16 cellular contexts compared by ENCODE assay signal in the genomic region with DNA sequence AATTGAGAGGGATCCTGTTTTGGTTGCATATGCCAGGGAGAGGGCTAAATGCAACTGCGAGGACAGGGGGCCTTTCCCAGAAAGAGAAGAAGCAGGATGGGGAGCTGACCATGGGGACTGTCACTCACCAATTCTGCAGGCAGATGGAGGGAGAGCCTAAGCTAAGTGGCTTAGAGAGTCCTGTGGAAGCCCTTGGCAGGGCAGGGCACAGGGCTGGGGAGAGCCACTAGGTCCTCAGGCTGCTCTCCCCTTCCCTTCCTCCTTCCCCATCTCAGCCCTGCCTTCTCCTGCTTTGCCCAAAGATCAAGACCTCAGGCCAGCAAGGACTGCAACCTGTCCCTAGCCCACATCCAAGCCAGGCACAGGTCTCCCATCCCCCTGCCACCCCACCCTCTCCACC. TPM values are rescaled to one million over a fixed set of nuclear protein-coding genes. Genes with fewer than 3 reads are reported as not detected.
DNase-seq lines count a peak whose midpoint lies in the region; ATAC-seq, FAIRE-seq and TF ChIP-seq lines count a peak whose summit lies in the region.
"Had no signal": no experiment of that assay in that cellular context is flagged by ENCODE, and none has a peak within 500 bp of the region (broad histone marks: within the 10 kb centered on the region; RNA-seq: fewer than 3 reads in every experiment).

No MANE protein-coding gene starts in this region.

- no peaks in the 10 kb centered on the region for H4K20me1 ChIP-seq in BLaER1
- H4K20me1 ChIP-seq in IMR-90 (ENCODE audit: insufficient read depth, low read length): no peaks in the 10 kb centered on the region
- H4K20me1 ChIP-seq in H1 (replicated peaks in 1 of 2; ENCODE audit: control insufficient read depth in 1 of 2, insufficient read depth in 2 of 2, low read length in 2 of 2): no peaks in the 10 kb centered on the region

- WGBS in IMR-90 (ENCODE audit: extremely low coverage in 2 of 2, insufficient read length in 1 of 2), 2 experiments: no CpG with 5 or more reads among the region's 1 CpG
- 75% methylated on average over 1 of the region's 1 CpG; no CpG with 5 or more reads in 1 of the 2 experiments for WGBS in H1 (ENCODE audit: extremely low coverage in 1 of 2, insufficient coverage in 1 of 2, insufficient read length in 1 of 2, insufficient replicate concordance in 2 of 2, low coverage in 1 of 2, low lambda C conversion rate in 2 of 2, missing lambda C conversion rate in 1 of 2), 2 experiments

- no peak overlapping the region for H4K5ac ChIP-seq in IMR-90 (ENCODE audit: low read depth, low read length)
- H4K5ac ChIP-seq in H1 (ENCODE audit: insufficient read length, low read depth, low read length): no peak overlapping the region

- H2AFZ ChIP-seq in IMR-90 (replicated peaks; ENCODE audit: low read length, poor library complexity): no peak overlapping the region
- no peak overlapping the region for H2AFZ ChIP-seq in H1 (ENCODE audit: low read length)

- no peak overlapping the region for H2BK5ac ChIP-seq in IMR-90 (ENCODE audit: low read depth, low read length, poor library complexity, severe bottlenecking)
- H2BK5ac ChIP-seq in H1 (ENCODE audit: low read depth, low read length): no peak overlapping the region

- no peaks in the 10 kb centered on the region for H3K79me2 ChIP-seq in H1 (ENCODE audit: control insufficient read depth in 1 of 2, insufficient read depth in 2 of 2, low read length in 2 of 2)

- H3K4ac ChIP-seq in IMR-90 (ENCODE audit: low read depth, low read length) (no peak overlapping the region), H1 (replicated peaks; ENCODE audit: insufficient read length, low read depth, low read length) (no peak overlapping the region)

- no peak for TF ChIP-seq CTCF in IMR-90 (conservative IDR thresholded peaks at IDR 0.05; ENCODE audit: low read depth, low read length)
- no peak for TF ChIP-seq CTCF in H1 (IDR thresholded peaks at IDR 0.05; ENCODE audit: control extremely low read depth in 1 of 3, insufficient read depth in 1 of 3, low read depth in 1 of 3, low read length in 3 of 3)
- no peak for TF ChIP-seq CTCF in vagina (IDR thresholded peaks at IDR 0.05)

- H3K27ac ChIP-seq in BLaER1: peak overlapping the region; percentile 56
- no peak overlapping the region for H3K27ac ChIP-seq in IMR-90 (ENCODE audit: insufficient read depth, low read length)
- no peak overlapping the region for H3K27ac ChIP-seq in H1 (ENCODE audit: low read depth, low read length)
- peak overlapping the region; percentile 69 for H3K27ac ChIP-seq in muscle layer of duodenum (ENCODE audit: low read length)
- H3K27ac ChIP-seq in vagina: no peak overlapping the region

- H3K9ac ChIP-seq in BLaER1: no peak overlapping the region
- H3K9ac ChIP-seq in IMR-90 (ENCODE audit: low read depth, low read length): no peak overlapping the region
- H3K9ac ChIP-seq in H1 (replicated peaks in 1 of 4; ENCODE audit: extremely low read depth in 1 of 4, low read depth in 3 of 4, low read length in 3 of 4): no peak overlapping the region

- intact Hi-C loops in IMR-90 (cut with micrococcal nuclease): no loop called here
- intact Hi-C loops in vagina (cut with DNase I): no loop called here

- no peaks in the 10 kb centered on the region for H3K36me3 ChIP-seq in BLaER1
- H3K36me3 ChIP-seq in IMR-90 (ENCODE audit: control insufficient read depth, insufficient read depth, low read length): no peaks in the 10 kb centered on the region; the same call in 1 of the 2 replicates
- no peaks in the 10 kb centered on the region for H3K36me3 ChIP-seq in H1 (ENCODE audit: control insufficient read depth in 2 of 4, insufficient read depth in 4 of 4, low read length in 3 of 4)
- H3K36me3 ChIP-seq in muscle layer of duodenum (ENCODE audit: control insufficient read depth in 1 of 2, insufficient read depth in 2 of 2, low read length in 2 of 2): no peaks in the 10 kb centered on the region
- no peaks in the 10 kb centered on the region for H3K36me3 ChIP-seq in vagina
- H3K36me3 ChIP-seq: pancreas had no signal

- TF ChIP-seq EP300 in H1 (IDR thresholded peaks at IDR 0.05; ENCODE audit: borderline replicate concordance in 1 of 2, low read depth in 2 of 2, low read length in 2 of 2): no peak

- H2AK5ac ChIP-seq in IMR-90 (ENCODE audit: low read depth, low read length): no peak overlapping the region
- H2AK5ac ChIP-seq in H1 (ENCODE audit: low read depth, low read length): peak overlapping the region; percentile 90

- H3K14ac ChIP-seq in IMR-90 (replicated peaks; ENCODE audit: low read depth, low read length): no peak overlapping the region
- H3K14ac ChIP-seq in H1 (ENCODE audit: insufficient read length): no peak overlapping the region

- POLR2A ChIA-PET in IMR-90 (lab: Charles Lee; ENCODE audit: unreplicated experiment) (no interaction called here), H1 (lab: Charles Lee; ENCODE audit: partially characterized antibody) (interaction anchor here (0.7 to 2.5 kb wide), 3 partner anchors 9 to 64 kb away, joined by 3 to 13 read pairs (median 3); no protein-coding TSS in a partner anchor)

- H2BK12ac ChIP-seq in H1 (ENCODE audit: low read depth, low read length): peak overlapping the region; percentile 87

- H3K23ac ChIP-seq in IMR-90 (ENCODE audit: low read depth, low read length) (no peak overlapping the region), H1 (ENCODE audit: insufficient read length) (no peak overlapping the region)

- no peak overlapping the region for H3K4me3 ChIP-seq in BLaER1
- H3K4me3 ChIP-seq in IMR-90 (ENCODE audit: insufficient read depth, low read depth, low read length): no peak overlapping the region
- no peak overlapping the region for H3K4me3 ChIP-seq in H1 (ENCODE audit: extremely low read depth in 1 of 4, insufficient read depth in 2 of 4, low read depth in 3 of 4, low read length in 4 of 4)
- H3K4me3 ChIP-seq in muscle layer of duodenum (ENCODE audit: low read depth in 1 of 2, low read length in 2 of 2): no peak overlapping the region
- no peak overlapping the region for H3K4me3 ChIP-seq in vagina
- H3K4me3 ChIP-seq: pancreas had no signal

- H3K23me2 ChIP-seq in H1 (ENCODE audit: low read depth, low read length): no peaks in the 10 kb centered on the region

- no TSS peak for BruUV-seq in IMR-90 (replicated peaks; lab: Mats Ljungman, UMichigan)

- in situ Hi-C loops in IMR-90 (cut with MboI; ENCODE audit: low sequenced_read_pairs): no loop called here

- CTCF ChIA-PET in IMR-90 (lab: Yijun Ruan, JAX): no interaction called here
- CTCF ChIA-PET in H1 (lab: Charles Lee; ENCODE audit: partially characterized antibody): interaction anchor here (1.2 to 4.0 kb wide), 7 partner anchors 7 to 40 kb away, joined by 3 to 24 read pairs (median 8); a partner anchor contains a TSS

- H2BK15ac ChIP-seq in IMR-90 (ENCODE audit: low read depth, low read length) (no peak overlapping the region), H1 (ENCODE audit: low read length) (0 out of 2 replicates have a peak overlapping the region, but pooled peaks have one; percentile 5)

- H3K27me3 ChIP-seq in BLaER1 (no peaks in the 10 kb centered on the region), IMR-90 (ENCODE audit: control insufficient read depth, insufficient read depth, low read length) (no peaks in the 10 kb centered on the region), H1 (replicated peaks in 1 of 4; ENCODE audit: control insufficient read depth in 3 of 4, extremely low read depth in 1 of 4, insufficient read depth in 3 of 4, low read length in 3 of 4) (no peaks in the 10 kb centered on the region), muscle layer of duodenum (ENCODE audit: low read depth, low read length) (no peaks in the 10 kb centered on the region), vagina (no peaks in the 10 kb centered on the region)
- H3K27me3 ChIP-seq: pancreas had no signal

- TF ChIP-seq POLR2A in IMR-90 (IDR thresholded peaks at IDR 0.05; ENCODE audit: low read depth, low read length) (no peak), H1 (IDR thresholded peaks at IDR 0.05; ENCODE audit: control extremely low read depth in 1 of 2, low read depth in 2 of 2, low read length in 2 of 2) (no peak), vagina (IDR thresholded peaks at IDR 0.05) (no peak)

- no peak for FAIRE-seq in H1 (lab: Jason Lieb, UNC)
- FAIRE-seq: pancreas had no signal

- peaks cover 69% of the 10 kb centered on the region for H3K4me1 ChIP-seq in BLaER1
- peaks cover 7% of the 10 kb centered on the region for H3K4me1 ChIP-seq in IMR-90 (ENCODE audit: control insufficient read depth, insufficient read depth, low read length)
- H3K4me1 ChIP-seq in H1 (replicated peaks in 1 of 4; ENCODE audit: control insufficient read depth in 3 of 4, insufficient read depth in 4 of 4, low read length in 3 of 4): peaks cover 0 to 9% (median 3%) of the 10 kb centered on the region in 4 experiments; a peak in 6 of 7 replicates
- peaks cover 0 to 4% of the 10 kb centered on the region in 2 donors for H3K4me1 ChIP-seq in muscle layer of duodenum (ENCODE audit: control insufficient read depth in 1 of 2, insufficient read depth in 2 of 2, low read length in 2 of 2)
- no peaks in the 10 kb centered on the region for H3K4me1 ChIP-seq in vagina
- H3K4me1 ChIP-seq: pancreas had no signal

- H3K9me1 ChIP-seq in IMR-90 (ENCODE audit: insufficient read depth, low read length): peaks cover 10% of the 10 kb centered on the region

- H2AK9ac ChIP-seq in IMR-90 (replicated peaks; ENCODE audit: low read depth, low read length, poor library complexity): peak overlapping the region; percentile 72

- H3K18ac ChIP-seq in IMR-90 (ENCODE audit: low read depth, low read length) (no peak overlapping the region), H1 (ENCODE audit: extremely low read depth, low read length) (no peak overlapping the region)

- DNase-seq in IMR-90: no peak
- no peak for DNase-seq in H1 (ENCODE audit: low read depth in 1 of 2, low spot score in 2 of 2)
- DNase-seq in NCI-H1694 treated with DMSO at 0.1 percent for 48 hours (lab: John Stamatoyannopoulos, UW): no peak
- no peak for DNase-seq in vagina (ENCODE audit: extremely low spot score in 2 of 2)
- DNase-seq in COLO829 (ENCODE audit: low spot score): no peak
- DNase-seq: activated CD8-positive, alpha-beta T cell treated with anti-CD3 and anti-CD28 coated beads, Interleukin-2, amount 10 ng/mL, durations not matched to agents 7 days and 5 days; activated naive CD4-positive, alpha-beta T cell; NCI-H1436; NCI-H510A; SHP77; stimulated activated CD4-positive, alpha-beta T cell treated with anti-CD3 and anti-CD28 coated beads, Interleukin-2, amount 100 ng/mL, for 24 hours had no signal

- ATAC-seq in IMR-90 (ENCODE audit: low read depth): no peak
- no peak for ATAC-seq in HG02884 (IDR thresholded peaks at IDR 0.05; ENCODE audit: unreplicated experiment)
- ATAC-seq: activated CD8-positive, alpha-beta T cell treated with anti-CD3 and anti-CD28 coated beads, Interleukin-2, amount 10 ng/mL, durations not matched to agents 7 days and 5 days had no signal

- no peaks in the 10 kb centered on the region for H3K79me1 ChIP-seq in IMR-90 (ENCODE audit: low read depth in 1 of 2, low read length in 2 of 2)
- no peaks in the 10 kb centered on the region for H3K79me1 ChIP-seq in H1 (ENCODE audit: low read depth, low read length)

- H3K56ac ChIP-seq in IMR-90 (ENCODE audit: extremely low read depth, insufficient read depth, low read length) (no peak overlapping the region), H1 (replicated peaks; ENCODE audit: insufficient read length, low read depth, low read length) (no peak overlapping the region)

- TF ChIP-seq RAD21 in IMR-90 (IDR thresholded peaks at IDR 0.05; ENCODE audit: low read length) (no peak), H1 (IDR thresholded peaks at IDR 0.05 in 1 of 2, conservative IDR thresholded peaks at IDR 0.05 in 1 of 2; ENCODE audit: low read depth in 2 of 2, low read length in 2 of 2) (peak in 1 of 2 experiments; percentile 15; a peak in 1 of 4 replicates)

- H3K9me3 ChIP-seq in BLaER1 (no peaks in the 10 kb centered on the region), IMR-90 (ENCODE audit: control insufficient read depth, insufficient read depth, low read length) (no peaks in the 10 kb centered on the region), H1 (ENCODE audit: insufficient read depth in 2 of 2, low read depth in 1 of 2, low read length in 1 of 2) (no peaks in the 10 kb centered on the region), muscle layer of duodenum (ENCODE audit: control insufficient read depth in 1 of 2, low read length in 2 of 2) (no peaks in the 10 kb centered on the region), vagina (no peaks in the 10 kb centered on the region)
- H3K9me3 ChIP-seq: pancreas had no signal

- H4K8ac ChIP-seq in IMR-90 (ENCODE audit: low read depth in 2 of 2, low read length in 2 of 2): peak overlapping the region; percentile 55 to 92; a peak in 3 of 4 replicates
- peak overlapping the region; percentile 36 for H4K8ac ChIP-seq in H1 (ENCODE audit: extremely low read depth, insufficient read depth, low read length)

- no peak overlapping the region for H4K91ac ChIP-seq in IMR-90 (ENCODE audit: insufficient read depth, low read depth, low read length)
- H4K91ac ChIP-seq in H1 (replicated peaks; ENCODE audit: insufficient read length, low read length): no peak overlapping the region

- dilution Hi-C loops in IMR-90 (cut with HindIII; ENCODE audit: low sequenced_read_pairs, unreplicated experiment): no loop called here

- peak overlapping the region; percentile 70 for H3K4me2 ChIP-seq in BLaER1
- H3K4me2 ChIP-seq in IMR-90 (ENCODE audit: low read depth, low read length): no peak overlapping the region
- no peak overlapping the region for H3K4me2 ChIP-seq in H1 (ENCODE audit: insufficient read depth in 1 of 2, low read depth in 2 of 2, low read length in 2 of 2)

- H2BK20ac ChIP-seq in IMR-90 (ENCODE audit: low read depth, low read length): no peak overlapping the region
- no peak overlapping the region for H2BK20ac ChIP-seq in H1 (ENCODE audit: low read length)

- H2BK120ac ChIP-seq in IMR-90 (ENCODE audit: low read depth, low read length) (no peak overlapping the region), H1 (replicated peaks; ENCODE audit: low read depth, low read length) (no peak overlapping the region)

RNA-seq across cellular contexts. Expression of a gene that starts 24.4 kb away (rescaled TPM):
- total RNA-seq in IMR-90 (2012; rRNA removed) (not detected in 2 replicates), vagina (not detected)
- polyA plus RNA-seq in IMR-90 (2012; rRNA removed) (not detected in 2 replicates), H1 (2011; rRNA removed) (not detected in 2 replicates)
- not detected in 2 replicates for polyA plus RNA-seq in IMR-90 (2012; cell fraction: cytosol; rRNA removed)
- not detected in 2 replicates for polyA plus RNA-seq in IMR-90 (2012; cell fraction: nucleus; rRNA removed; ENCODE audit: low replicate concordance)
- not detected in 2 replicates for total RNA-seq in H1 (2021; fragmentation: NEBNext Ultra II Directional; extraction: Animal tissue kit (Norgen Biotek cat#: 25700))
- polyA plus RNA-seq in H1 (2011; cell fraction: cytosol; rRNA removed): 0.27 TPM
- polyA plus RNA-seq in H1 (2011; cell fraction: nucleus; rRNA removed): 0.87 TPM
- polyA plus RNA-seq in H1 (2012, experiment 1 of 2): 0.16 to 0.34 TPM in 2 of 4 replicates, not detected in the others
- not detected for polyA plus RNA-seq in H1 (2012, experiment 2 of 2)
- not detected for polyA plus RNA-seq in H1 (2013, experiment 1 of 2)
- polyA plus RNA-seq in H1 (2013, experiment 2 of 2): 0.07 TPM
- polyA minus RNA-seq in H1 (2011; rRNA and poly(A)+ RNA removed): 0.60 TPM in 1 of 2 replicates, not detected in the other
- polyA minus RNA-seq in H1 (2011; cell fraction: cytosol; rRNA and poly(A)+ RNA removed): not detected
- not detected for polyA minus RNA-seq in H1 (2011; cell fraction: nucleus; rRNA and poly(A)+ RNA removed)
- total RNA-seq: activated CD8-positive, alpha-beta T cell treated with anti-CD3 and anti-CD28 coated beads, Interleukin-2, amount 10 ng/mL, durations not matched to agents 7 days and 5 days; epithelial cell of proximal tubule had no signal

RNA-seq across cellular contexts. Expression of a gene that starts 40.0 kb away (rescaled TPM):
- total RNA-seq in IMR-90 (2012; rRNA removed) (78.6 and 102 TPM in 2 replicates), vagina (232 TPM)
- polyA plus RNA-seq in IMR-90 (2012; rRNA removed) (81.2 and 84.6 TPM in 2 replicates), H1 (2011; rRNA removed) (36.8 and 43.6 TPM in 2 replicates)
- 29.3 and 57.5 TPM in 2 replicates for polyA plus RNA-seq in IMR-90 (2012; cell fraction: cytosol; rRNA removed)
- 45.5 and 46.8 TPM in 2 replicates for polyA plus RNA-seq in IMR-90 (2012; cell fraction: nucleus; rRNA removed; ENCODE audit: low replicate concordance)
- total RNA-seq in H1 (2021; fragmentation: NEBNext Ultra II Directional; extraction: Animal tissue kit (Norgen Biotek cat#: 25700)): 22.1 and 24.5 TPM in 2 replicates
- polyA plus RNA-seq in H1 (2011; cell fraction: cytosol; rRNA removed): 23.4 TPM
- 42.4 TPM for polyA plus RNA-seq in H1 (2011; cell fraction: nucleus; rRNA removed)
- polyA plus RNA-seq in H1 (2012, experiment 1 of 2): 24.9 to 38.2 TPM (median 34.3 TPM) in 4 replicates
- 42.7 TPM for polyA plus RNA-seq in H1 (2012, experiment 2 of 2)
- polyA plus RNA-seq in H1 (2013, experiment 1 of 2): 36.6 TPM
- polyA plus RNA-seq in H1 (2013, experiment 2 of 2): 40.2 TPM
- polyA minus RNA-seq in H1 (2011; rRNA and poly(A)+ RNA removed): 37.0 and 45.4 TPM in 2 replicates
- 12.4 TPM for polyA minus RNA-seq in H1 (2011; cell fraction: cytosol; rRNA and poly(A)+ RNA removed)
- polyA minus RNA-seq in H1 (2011; cell fraction: nucleus; rRNA and poly(A)+ RNA removed): 11.7 TPM

RNA-seq across cellular contexts. Expression of a gene that starts 49.8 kb away (rescaled TPM):
- under 0.01 TPM in 2 replicates for total RNA-seq in IMR-90 (2012; rRNA removed)
- 0.03 and 0.07 TPM in 2 replicates for polyA plus RNA-seq in IMR-90 (2012; rRNA removed)
- polyA plus RNA-seq in IMR-90 (2012; cell fraction: cytosol; rRNA removed): 0.02 and 0.03 TPM in 2 replicates
- polyA plus RNA-seq in IMR-90 (2012; cell fraction: nucleus; rRNA removed; ENCODE audit: low replicate concordance): 0.06 and 0.07 TPM in 2 replicates
- 0.21 and 0.43 TPM in 2 replicates for total RNA-seq in H1 (2021; fragmentation: NEBNext Ultra II Directional; extraction: Animal tissue kit (Norgen Biotek cat#: 25700))
- polyA plus RNA-seq in H1 (2011; rRNA removed): 0.13 and 0.20 TPM in 2 replicates
- polyA plus RNA-seq in H1 (2011; cell fraction: cytosol; rRNA removed): 0.05 TPM
- polyA plus RNA-seq in H1 (2011; cell fraction: nucleus; rRNA removed): 0.36 TPM
- polyA plus RNA-seq in H1 (2012, experiment 1 of 2): 0.07 to 0.27 TPM (median 0.08 TPM) in 3 of 4 replicates, not detected in the other
- polyA plus RNA-seq in H1 (2012, experiment 2 of 2): 0.07 TPM
- 0.12 TPM for polyA plus RNA-seq in H1 (2013, experiment 1 of 2)
- 0.09 TPM for polyA plus RNA-seq in H1 (2013, experiment 2 of 2)
- 0.05 TPM in 1 of 2 replicates, not detected in the other for polyA minus RNA-seq in H1 (2011; rRNA and poly(A)+ RNA removed)
- not detected for polyA minus RNA-seq in H1 (2011; cell fraction: cytosol; rRNA and poly(A)+ RNA removed)
- polyA minus RNA-seq in H1 (2011; cell fraction: nucleus; rRNA and poly(A)+ RNA removed): 1.3 TPM
- total RNA-seq in vagina: 36.6 TPM
- total RNA-seq: epithelial cell of proximal tubule had no signal

Comparison
In these comparisons a context has a peak if more than half of its experiments do, and no peak if none do; other contexts are left out.
1. H3K27ac ChIP-seq: peak in BLaER1 (single experiment) and muscle layer of duodenum (single experiment); none in IMR-90 (single experiment), H1 (single experiment) and vagina (single experiment).
2. RNA of a gene that starts 49.8 kb away (total RNA-seq): 36.6 TPM in vagina (single experiment); 0.21 to 0.43 TPM in H1 and under 0.01 TPM in IMR-90; every median in the first group is over 10 times any median in the second.